In the genomic region with DNA sequence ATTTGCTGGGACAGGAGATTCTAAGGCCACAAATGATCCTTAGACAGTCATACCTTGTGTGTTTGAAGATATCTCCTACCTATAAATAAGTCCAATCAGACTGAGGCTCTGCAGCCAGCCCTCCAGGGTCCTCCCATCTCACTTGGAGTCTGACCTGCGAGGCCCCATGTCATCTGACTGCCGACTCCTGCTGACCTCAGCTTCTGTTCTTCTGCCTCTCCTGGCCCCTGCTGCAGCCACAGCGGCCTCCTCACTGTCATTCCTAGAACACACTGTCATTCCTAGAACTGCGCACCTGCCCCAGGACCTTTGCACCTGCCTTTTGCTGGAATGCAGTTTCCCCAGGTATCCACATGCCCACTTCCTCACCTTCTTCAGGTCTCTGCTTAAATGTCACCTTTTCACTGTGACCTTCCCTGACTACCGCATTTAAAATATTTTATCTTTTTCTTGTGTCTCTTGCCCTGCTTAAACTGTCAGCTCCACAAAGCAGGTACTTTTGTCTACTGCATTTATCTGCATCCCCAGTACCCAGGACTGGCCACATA, we compare ENCODE assay signal across 14 cellular contexts. TPM values are rescaled to one million over a fixed set of nuclear protein-coding genes. Genes with fewer than 3 reads are reported as not detected.
A peak's percentile ranks its signal among the peaks of the same experiment; 100 is the strongest.
DNase-seq lines count a peak whose midpoint lies in the region; ATAC-seq and TF ChIP-seq lines count a peak whose summit lies in the region.
"Had no signal": no experiment of that assay in that cellular context is flagged by ENCODE, and none has a peak within 500 bp of the region (broad histone marks: within the 10 kb centered on the region; RNA-seq: fewer than 3 reads in every experiment).

No MANE protein-coding gene starts in this region.

- H3K4me3 ChIP-seq in PC-9 (no peak overlapping the region), neutrophil (ENCODE audit: low read depth in 1 of 2, low read length in 1 of 2) (no peak overlapping the region)
- H3K4me3 ChIP-seq: MG63, Peyer's patch had no signal

- CTCF ChIA-PET in PC-9 (lab: Charles Lee): no interaction called here

- H3K27ac Mint-ChIP-seq in CD14-positive monocyte: peak overlapping the region in 2 of 7 donors; percentile 38 to 48
- H3K27ac Mint-ChIP-seq in chondrocyte (ENCODE audit: unreplicated experiment): no peak overlapping the region
- H3K27ac Mint-ChIP-seq: CD4-positive, alpha-beta memory T cell had no signal

- H3K4me3 Mint-ChIP-seq in CD14-positive monocyte (no peak overlapping the region), chondrocyte (ENCODE audit: unreplicated experiment) (no peak overlapping the region)
- H3K4me3 Mint-ChIP-seq: CD4-positive, alpha-beta memory T cell had no signal

- H3K36me3 ChIP-seq in PC-9 (ENCODE audit: low read depth) (no peaks in the 10 kb centered on the region), neutrophil (no peaks in the 10 kb centered on the region)
- H3K36me3 ChIP-seq: MG63, Peyer's patch had no signal

- no TSS peak for BruUV-seq in PC-9 (replicated peaks; lab: Mats Ljungman, UMichigan)

- DNase-seq in CD14-positive monocyte (ENCODE audit: low spot score) (no peak), PC-9 (no peak), chondrocyte (ENCODE audit: low spot score) (no peak), iPS-NIHi7 (ENCODE audit: extremely low spot score) (no peak)
- no peak for DNase-seq in central memory CD4-positive, alpha-beta T cell
- DNase-seq: CD4-positive, alpha-beta memory T cell; DND-41; GDM1; NCI-H1105; SIG-M5 had no signal

- POLR2A ChIA-PET in PC-9 (lab: Charles Lee; ENCODE audit: unreplicated experiment): interaction anchor here (0.6 kb wide), 1 partner anchor 211 kb away, joined by 6 read pairs; no protein-coding TSS in a partner anchor

- no peak for ATAC-seq in HG02938 (IDR thresholded peaks at IDR 0.05; ENCODE audit: unreplicated experiment)

- H3K36me3 Mint-ChIP-seq in CD14-positive monocyte: peaks cover 40 to 59% of the 10 kb centered on the region in 2 donors
- H3K36me3 Mint-ChIP-seq in chondrocyte (ENCODE audit: low read depth): no peaks in the 10 kb centered on the region
- H3K36me3 Mint-ChIP-seq: CD4-positive, alpha-beta memory T cell had no signal

- H3K9me2 ChIP-seq in PC-9 (ENCODE audit: insufficient read depth): no peaks in the 10 kb centered on the region

- intact Hi-C loops in CD14-positive monocyte (cut with micrococcal nuclease) (loop anchor here (2.0 to 10.0 kb wide), 3 partner anchors 72 to 320 kb away; no protein-coding TSS in a partner anchor), PC-9 (cut with micrococcal nuclease; ENCODE audit: unreplicated experiment) (loop anchor here (5.0 to 10.0 kb wide), 2 partner anchors 235 to 322 kb away; no protein-coding TSS in a partner anchor)

- H4K20me1 ChIP-seq in PC-9 (ENCODE audit: insufficient read depth): no peaks in the 10 kb centered on the region

- peak; percentile 37 for TF ChIP-seq CTCF in CD14-positive monocyte (IDR thresholded peaks at IDR 0.05)
- TF ChIP-seq CTCF in PC-9 (conservative IDR thresholded peaks at IDR 0.05): 0 out of 2 replicates have a peak, but pooled peaks have one; percentile 5
- TF ChIP-seq CTCF in chondrocyte (IDR thresholded peaks at IDR 0.05): peak; percentile 60
- no peak for TF ChIP-seq CTCF in neutrophil (IDR thresholded peaks at IDR 0.05)

- H2AFZ ChIP-seq in PC-9: no peak overlapping the region

- H3K4me2 ChIP-seq in PC-9: no peak overlapping the region

- H3K4me1 ChIP-seq in PC-9 (replicated peaks; ENCODE audit: insufficient read depth): no peaks in the 10 kb centered on the region
- H3K4me1 ChIP-seq in neutrophil (ENCODE audit: control insufficient read depth in 1 of 2, insufficient read depth in 1 of 2, low read depth in 1 of 2, low read length in 1 of 2): peaks cover 37 to 41% of the 10 kb centered on the region in 2 experiments
- H3K4me1 ChIP-seq: Peyer's patch had no signal

- H3K27ac ChIP-seq in PC-9 (no peak overlapping the region), neutrophil (peak overlapping the region; percentile 19)
- H3K27ac ChIP-seq: Peyer's patch had no signal

- H3K27me3 Mint-ChIP-seq in CD14-positive monocyte (ENCODE audit: low read depth in 3 of 3): peaks cover 0 to 2% (median 0%) of the 10 kb centered on the region in 3 donors
- no peaks in the 10 kb centered on the region for H3K27me3 Mint-ChIP-seq in chondrocyte (ENCODE audit: low read depth)
- H3K27me3 Mint-ChIP-seq: CD4-positive, alpha-beta memory T cell had no signal

- no peaks in the 10 kb centered on the region for H3F3A ChIP-seq in PC-9 (ENCODE audit: insufficient read depth, low read depth)

- H3K27me3 ChIP-seq in PC-9 (ENCODE audit: insufficient read depth, low read depth): no peaks in the 10 kb centered on the region
- H3K27me3 ChIP-seq in neutrophil: no peaks in the 10 kb centered on the region
- H3K27me3 ChIP-seq: MG63, Peyer's patch had no signal

- H3K79me2 ChIP-seq in PC-9 (ENCODE audit: low read depth): no peaks in the 10 kb centered on the region

- H3K9me3 Mint-ChIP-seq in CD14-positive monocyte: peaks cover 0 to 3% (median 0%) of the 10 kb centered on the region in 7 donors
- no peaks in the 10 kb centered on the region for H3K9me3 Mint-ChIP-seq in chondrocyte (ENCODE audit: low read depth)
- H3K9me3 Mint-ChIP-seq: CD4-positive, alpha-beta memory T cell had no signal

- H3K4me1 Mint-ChIP-seq in CD14-positive monocyte (peaks cover 59% of the 10 kb centered on the region), chondrocyte (ENCODE audit: low read depth) (peaks cover 22% of the 10 kb centered on the region)

- no peaks in the 10 kb centered on the region for H3K9me3 ChIP-seq in PC-9 (ENCODE audit: insufficient read depth, low read depth)
- no peaks in the 10 kb centered on the region for H3K9me3 ChIP-seq in neutrophil
- H3K9me3 ChIP-seq: MG63, Peyer's patch had no signal

RNA-seq across cellular contexts. Expression of gene RIN3, which starts 56.5 kb away (rescaled TPM):
- polyA plus RNA-seq in CD14-positive monocyte: 10 to 100 TPM; 42.8 to 54.6 TPM
- total RNA-seq in PC-9 (2021): 13.4 and 14.8 TPM in 2 replicates
- total RNA-seq in chondrocyte: 18.8 to 24.2 TPM (median 20.2 TPM) in 3 replicates
